In genomic region chr14:104692261-104692938, GRCh38 we compare ENCODE assay signal across 1 cellular context.
TF ChIP-seq lines count a peak whose summit lies in the region.

No MANE protein-coding gene starts in this region.

TF ChIP-seq in HepG2, 621 proteins besides CTCF, POLR2A, EP300 and RAD21:
- TF ChIP-seq SOX6 (IDR thresholded peaks at IDR 0.05) (no peak), SOX6 (CRISPR knock-in tag; IDR thresholded peaks at IDR 0.05) (no peak), ZNF687 (CRISPR knock-in tag; IDR thresholded peaks at IDR 0.05) (no peak), HNRNPL (IDR thresholded peaks at IDR 0.05; ENCODE audit: low read depth, low read length) (0 out of 2 replicates have a peak, but pooled peaks have one; percentile 30), ZNF17 (CRISPR knock-in tag; IDR thresholded peaks at IDR 0.05) (no peak), NFRKB (IDR thresholded peaks at IDR 0.05) (no peak), ZFP91 (CRISPR knock-in tag; IDR thresholded peaks at IDR 0.05; ENCODE audit: borderline replicate concordance) (0 out of 2 replicates have a peak, but pooled peaks have one; percentile 8), SIX4 (CRISPR knock-in tag; IDR thresholded peaks at IDR 0.05) (no peak), ELK4 (CRISPR knock-in tag; IDR thresholded peaks at IDR 0.05; ENCODE audit: borderline replicate concordance) (no peak), ZBTB33 (CRISPR knock-in tag; IDR thresholded peaks at IDR 0.05) (no peak), HDAC6 (IDR thresholded peaks at IDR 0.05; ENCODE audit: low read depth, low read length) (no peak), ZKSCAN1 (IDR thresholded peaks at IDR 0.05; ENCODE audit: low read length) (peak; percentile 70; the same call in 1 of the 2 replicates)
